13 cellular contexts compared by ENCODE assay signal in the genomic region with DNA sequence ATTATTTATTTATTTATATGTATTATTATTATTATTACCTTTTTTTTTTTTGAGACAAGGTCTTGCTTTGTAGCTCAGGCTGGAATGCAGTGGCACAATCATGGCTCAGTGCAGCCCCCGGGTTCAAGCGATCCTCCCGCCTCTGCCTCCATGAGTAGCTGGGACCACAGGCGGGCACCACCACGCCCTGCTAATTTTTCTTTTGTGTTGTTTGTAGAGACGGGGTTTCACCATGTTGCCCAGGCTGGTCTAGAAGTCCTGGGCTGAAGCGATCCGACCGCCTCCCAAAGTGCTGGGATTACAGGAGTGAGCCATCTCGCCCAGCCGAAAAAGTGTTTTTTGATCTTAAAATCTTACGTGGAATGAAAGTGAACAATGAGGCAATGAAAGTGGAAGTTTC.
DNase-seq lines count a peak whose midpoint lies in the region; ATAC-seq and TF ChIP-seq lines count a peak whose summit lies in the region.
"Had no signal": no experiment of that assay in that cellular context is flagged by ENCODE, and none has a peak within 500 bp of the region (broad histone marks: within the 10 kb centered on the region; RNA-seq: fewer than 3 reads in every experiment).

No MANE protein-coding gene starts in this region.

- H3K9me3 ChIP-seq in right cardiac atrium (ENCODE audit: control insufficient read depth, low read length) = no peaks in the 10 kb centered on the region
- no peaks in the 10 kb centered on the region for H3K9me3 ChIP-seq in liver (ENCODE audit: control insufficient read depth in 4 of 4, low read length in 3 of 4)
- no peaks in the 10 kb centered on the region for H3K9me3 ChIP-seq in upper lobe of right lung
- H3K9me3 ChIP-seq: HAP-1, SJSA1 had no signal

- DNase-seq in right cardiac atrium (peak in 2 of 3 donors; percentile 40 to 52), cardiac septum (ENCODE audit: low spot score) (no peak), upper lobe of right lung (no peak)
- DNase-seq: activated naive CD4-positive, alpha-beta T cell treated with anti-CD3 and anti-CD28 coated beads, Interleukin-2, amount 10 ng/mL, durations not matched to agents 7 days and 5 days; activated T-cell treated with anti-CD3 and anti-CD28 coated beads, Interleukin-2, amount 50 U/mL, for 48 hours; islet precursor cell had no signal

- H3K4me3 ChIP-seq in right cardiac atrium (ENCODE audit: low read length) = no peak overlapping the region
- peak overlapping the region; percentile 18 to 22 (median 21) for H3K4me3 ChIP-seq in liver (ENCODE audit: low read depth in 1 of 3, low read length in 3 of 3)
- H3K4me3 ChIP-seq in upper lobe of right lung = peak overlapping the region; percentile 21
- H3K4me3 ChIP-seq: HAP-1, SJSA1 had no signal

- no peak for TF ChIP-seq CTCF in VCaP (conservative IDR thresholded peaks at IDR 0.05)
- no peak for TF ChIP-seq CTCF in liver (IDR thresholded peaks at IDR 0.05; ENCODE audit: low read depth, low read length, missing input control)
- no peak for TF ChIP-seq CTCF in upper lobe of right lung (IDR thresholded peaks at IDR 0.05)

- WGBS in right cardiac atrium = 81% methylated on average over 12 of the region's 12 CpGs
- 63% methylated on average over 12 of the region's 12 CpGs for WGBS in liver

- H3K36me3 ChIP-seq in liver (ENCODE audit: control insufficient read depth in 4 of 4, insufficient read depth in 3 of 4, low read depth in 1 of 4, low read length in 3 of 4) = no peaks in the 10 kb centered on the region
- H3K36me3 ChIP-seq in upper lobe of right lung = no peaks in the 10 kb centered on the region
- H3K36me3 ChIP-seq: HAP-1, SJSA1 had no signal

- H3K9ac ChIP-seq in liver (ENCODE audit: low read depth in 1 of 2, low read length in 2 of 2) = no peak overlapping the region

- intact Hi-C loops in right cardiac atrium (cut with DNase I) = loop anchor here in 3 of 4 donors (5.0 kb wide), 2 partner anchors 434 to 439 kb away; a partner anchor contains a TSS
- intact Hi-C loops in cardiac septum (cut with DNase I) = loop anchor here (2.0 to 10.0 kb wide), 3 partner anchors 79 to 438 kb away; a partner anchor contains a TSS
- intact Hi-C loops in upper lobe of right lung (cut with DNase I) = no loop called here

- H3K4me1 ChIP-seq in right cardiac atrium (ENCODE audit: control insufficient read depth, insufficient read depth, low read length) = peaks cover 2% of the 10 kb centered on the region
- H3K4me1 ChIP-seq in liver (ENCODE audit: control insufficient read depth in 4 of 4, insufficient read depth in 4 of 4, low read length in 3 of 4) = peaks cover 0 to 4% (median 0%) of the 10 kb centered on the region in 4 donors
- peaks cover 7% of the 10 kb centered on the region for H3K4me1 ChIP-seq in upper lobe of right lung
- H3K4me1 ChIP-seq: HAP-1 had no signal

- TF ChIP-seq RAD21 in liver (IDR thresholded peaks at IDR 0.05) = no peak

- H3K27me3 ChIP-seq in right cardiac atrium (ENCODE audit: control insufficient read depth, insufficient read depth) (no peaks in the 10 kb centered on the region), liver (ENCODE audit: control insufficient read depth in 4 of 4, insufficient read depth in 4 of 4, low read length in 3 of 4) (no peaks in the 10 kb centered on the region), upper lobe of right lung (no peaks in the 10 kb centered on the region)
- H3K27me3 ChIP-seq: SJSA1 had no signal

- H3K27ac ChIP-seq in right cardiac atrium (ENCODE audit: low read length) (no peak overlapping the region), VCaP (peak overlapping the region; percentile 59), liver (ENCODE audit: low read depth in 1 of 2, low read length in 2 of 2) (no peak overlapping the region), upper lobe of right lung (no peak overlapping the region)
- H3K27ac ChIP-seq: SJSA1 had no signal

- peak in 1 of 2 donors; percentile 13 for ATAC-seq in right cardiac atrium
- ATAC-seq in upper lobe of right lung = no peak
- no peak for ATAC-seq in GM21723 (IDR thresholded peaks at IDR 0.05; ENCODE audit: unreplicated experiment)
- no peak for ATAC-seq in GM18502 (IDR thresholded peaks at IDR 0.05; ENCODE audit: poor library complexity, unreplicated experiment)
- ATAC-seq in HG03135 (IDR thresholded peaks at IDR 0.05; ENCODE audit: unreplicated experiment) = no peak

TF ChIP-seq in liver, 16 proteins besides CTCF, POLR2A, EP300 and RAD21:
- no peak for TF ChIP-seq GABPA (IDR thresholded peaks at IDR 0.05 in 1 of 2, conservative IDR thresholded peaks at IDR 0.05 in 1 of 2)

Comparison
In these comparisons a context has a peak if more than half of its experiments do, and no peak if none do; other contexts are left out.
1. DNase-seq: peak in right cardiac atrium (2 of 3); none in cardiac septum (single experiment) and upper lobe of right lung (single experiment).